In the genomic region with DNA sequence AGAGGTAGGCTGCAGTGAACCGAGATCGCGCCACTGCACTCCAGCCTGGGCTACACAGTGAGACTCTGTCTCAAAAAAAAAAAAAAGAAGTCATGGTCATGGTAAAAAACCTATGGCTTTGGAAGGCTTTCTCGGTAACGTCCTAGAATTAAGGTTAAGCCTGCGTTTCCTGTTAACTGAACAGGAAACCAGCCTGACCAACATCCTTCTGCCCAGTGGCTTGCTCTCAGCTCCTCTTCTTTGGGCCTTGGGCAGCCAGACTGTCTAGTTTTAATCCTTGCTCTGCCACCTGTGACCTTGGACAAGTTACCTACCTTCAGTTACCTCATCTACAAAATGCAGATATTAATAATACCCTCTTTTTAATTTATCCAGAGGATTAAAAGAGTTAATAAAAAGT, we compare ENCODE assay signal across 4 cellular contexts. TPM values are rescaled to one million over a fixed set of nuclear protein-coding genes. Genes with fewer than 3 reads are reported as not detected.
"Had no signal": no experiment of that assay in that cellular context is flagged by ENCODE, and none has a peak within 500 bp of the region (broad histone marks: within the 10 kb centered on the region; RNA-seq: fewer than 3 reads in every experiment).

No MANE protein-coding gene starts in this region.

RNA-seq across cellular contexts. Expression of a gene that starts 27.4 kb away (rescaled TPM):
- total RNA-seq: activated CD4-positive, alpha-beta T cell treated with anti-CD3 and anti-CD28 coated beads, Interleukin-2, amount 10 ng/mL, durations not matched to agents 7 days and 5 days; activated naive CD4-positive, alpha-beta T cell treated with anti-CD3 and anti-CD28 coated beads for 36 hours; activated T-helper 1 cell treated with anti-CD3 and anti-CD28 coated beads, Interleukin-12 subunit alpha, Interleukin-12 subunit beta, Interleukin-2, Interleukin-4 antibody, amounts not matched to agents 30 ng/mL and 10 ng/mL and 1 ng/mL, durations not matched to agents 14 hours and 24 hours and 36 hours; activated T-helper 2 cell treated with anti-CD3 and anti-CD28 coated beads, Interferon-gamma antibody, Interleukin-2, Interleukin-4, amounts not matched to agents 10 μg/mL and 5 μg/mL and 100 μg/mL, durations not matched to agents 14 hours and 24 hours and 36 hours had no signal
